28 cellular contexts compared by ENCODE assay signal in genomic region chr2:158511706-158512105, GRCh38. TPM values are rescaled to one million over a fixed set of nuclear protein-coding genes. Genes with fewer than 3 reads are reported as not detected.
"Had no signal": no experiment of that assay in that cellular context is flagged by ENCODE, and none has a peak within 500 bp of the region (broad histone marks: within the 10 kb centered on the region; RNA-seq: fewer than 3 reads in every experiment).

No MANE protein-coding gene starts in this region.

- H3K27me3 ChIP-seq: neural progenitor cell, ovary, spleen, suprapubic skin, testis, tibial artery, transverse colon, upper lobe of right lung, uterus had no signal

- H3K9ac ChIP-seq: neural progenitor cell, parathyroid adenoma had no signal

- H3K9me3 ChIP-seq: ovary, psoas muscle, spleen, suprapubic skin, testis, tibial artery, transverse colon, upper lobe of right lung, uterus had no signal

- DNase-seq: natural killer cell; occipital lobe; ovary; posterior cingulate gyrus; psoas muscle; right cardiac atrium; spleen; stimulated activated CD4-positive, alpha-beta T cell treated with anti-CD3 and anti-CD28 coated beads, Interleukin-12 subunit alpha, Interleukin-12 subunit beta, amount 100 ng/mL, for 4 hours; stimulated activated CD4-positive, alpha-beta T cell treated with anti-CD3 and anti-CD28 coated beads, Interleukin-1b, Interleukin-23, amount 100 ng/mL, for 48 hours; stimulated activated CD4-positive, alpha-beta T cell treated with anti-CD3 and anti-CD28 coated beads, Interleukin-4, amount 100 ng/mL, for 1 hour; stimulated activated CD4-positive, alpha-beta T cell treated with anti-CD3 and anti-CD28 coated beads, Interleukin-4, amount 100 ng/mL, for 4 hours; stimulated activated CD8-positive, alpha-beta memory T cell treated with anti-CD3 and anti-CD28 coated beads, Interleukin-4, amount 100 ng/mL, for 48 hours; stimulated activated naive CD4-positive, alpha-beta T cell; stimulated activated naive CD8-positive, alpha-beta T cell treated with anti-CD3 and anti-CD28 coated beads, Interleukin-15, amount 100 ng/mL, for 72 hours; stimulated activated naive CD8-positive, alpha-beta T cell treated with anti-CD3 and anti-CD28 coated beads, Interleukin-15, Interleukin-2, amounts not matched to agents 100 U/mL and 50 U/mL, for 24 hours; substantia nigra; testis; tibial artery; transverse colon; upper lobe of right lung; uterus had no signal

- H3K4me3 ChIP-seq: neural progenitor cell, ovary, psoas muscle, skin epidermis, smooth muscle cell, spleen, suprapubic skin, testis, tibial artery, transverse colon, upper lobe of right lung, uterus had no signal

- H3K36me3 ChIP-seq: neural progenitor cell, ovary, spleen, suprapubic skin, tibial artery, transverse colon, upper lobe of right lung, uterus had no signal

- H3K4me2 ChIP-seq: neural progenitor cell, smooth muscle cell had no signal

- ATAC-seq: natural killer cell; psoas muscle; right cardiac atrium; sciatic nerve; stimulated activated memory B cell treated with anti-CD40 and anti-IgM and Interleukin-4, amounts not matched to agents 10 μg/mL and 1 μg/mL and 100 μg/mL, for 72 hours; stimulated activated naive CD8-positive, alpha-beta T cell treated with anti-CD3 and anti-CD28 coated beads, Interleukin-15, Interleukin-2, amounts not matched to agents 100 U/mL and 50 U/mL, for 24 hours; upper lobe of right lung had no signal

- H3K27ac ChIP-seq: neural progenitor cell, ovary, parathyroid adenoma, psoas muscle, skin epidermis, spleen, suprapubic skin, testis, tibial artery, transverse colon, upper lobe of right lung, uterus had no signal

- H2AFZ ChIP-seq: neural progenitor cell, parathyroid adenoma had no signal

- H3K4me1 ChIP-seq: neural progenitor cell, parathyroid adenoma, psoas muscle, testis, transverse colon, uterus had no signal

RNA-seq across cellular contexts. Expression of gene CCDC148, which starts 55.2 kb away (rescaled TPM):
- total RNA-seq: natural killer cell, psoas muscle had no signal
- polyA plus RNA-seq: smooth muscle cell had no signal
